ENCODE assay signal across 8 cellular contexts in genomic region chr12:78470354-78471195, GRCh38.
A peak's percentile ranks its signal among the peaks of the same experiment; 100 is the strongest.
DNase-seq lines count a peak whose midpoint lies in the region; ATAC-seq and TF ChIP-seq lines count a peak whose summit lies in the region.

No MANE protein-coding gene starts in this region.

- H3K79me2 ChIP-seq in DOHH2 (ENCODE audit: control insufficient read depth, low read length): no peaks in the 10 kb centered on the region

- no peaks in the 10 kb centered on the region for H3K9me3 Mint-ChIP-seq in progenitor cell of endocrine pancreas (ENCODE audit: low read depth)
- H3K9me3 Mint-ChIP-seq in activated naive CD4-positive, alpha-beta T cell treated with anti-CD3 and anti-CD28 coated beads, Interleukin-2, amount 50 U/mL, for 72 hours: peaks cover 8 to 11% of the 10 kb centered on the region in 2 donors

- no peaks in the 10 kb centered on the region for H3K9me2 ChIP-seq in DOHH2 (replicated peaks; ENCODE audit: control insufficient read depth, low read length)

- no peaks in the 10 kb centered on the region for H4K20me1 ChIP-seq in DOHH2 (ENCODE audit: control insufficient read depth, insufficient read depth, low read depth, low read length)

- TF ChIP-seq POLR2A in esophagus squamous epithelium (IDR thresholded peaks at IDR 0.05): no peak

- H3K36me3 Mint-ChIP-seq in progenitor cell of endocrine pancreas (ENCODE audit: insufficient read depth): no peaks in the 10 kb centered on the region
- H3K36me3 Mint-ChIP-seq in activated naive CD4-positive, alpha-beta T cell treated with anti-CD3 and anti-CD28 coated beads, Interleukin-2, amount 50 U/mL, for 72 hours: no peaks in the 10 kb centered on the region

- H3K36me3 ChIP-seq in DOHH2 (ENCODE audit: control insufficient read depth, low read length): no peaks in the 10 kb centered on the region
- no peaks in the 10 kb centered on the region for H3K36me3 ChIP-seq in esophagus squamous epithelium

- peak; percentile 55 for TF ChIP-seq CTCF in DOHH2 (IDR thresholded peaks at IDR 0.05; ENCODE audit: low read depth, low read length, poor library complexity, severe bottlenecking)
- TF ChIP-seq CTCF in dorsolateral prefrontal cortex (IDR thresholded peaks at IDR 0.05 in 54 of 56, conservative IDR thresholded peaks at IDR 0.05 in 2 of 56; ENCODE audit: low read depth in 1 of 56, partially characterized antibody in 56 of 56): peak in 55 of 56 donors; percentile 15 to 62 (median 42)
- peak; percentile 70 for TF ChIP-seq CTCF in progenitor cell of endocrine pancreas (IDR thresholded peaks at IDR 0.05; ENCODE audit: unreplicated experiment)
- no peak for TF ChIP-seq CTCF in esophagus squamous epithelium (IDR thresholded peaks at IDR 0.05)

- no peak overlapping the region for H3K27ac Mint-ChIP-seq in progenitor cell of endocrine pancreas
- no peak overlapping the region for H3K27ac Mint-ChIP-seq in activated naive CD4-positive, alpha-beta T cell treated with anti-CD3 and anti-CD28 coated beads, Interleukin-2, amount 50 U/mL, for 72 hours

- DNase-seq in NCI-H526 treated with DMSO at 0.1 percent for 48 hours (lab: John Stamatoyannopoulos, UW) (peak; percentile 11), dorsolateral prefrontal cortex (peak in 5 of 10 donors; percentile 12 to 58 (median 38)), progenitor cell of endocrine pancreas (ENCODE audit: low spot score, unreplicated experiment) (no peak), esophagus squamous epithelium (lab: John Stamatoyannopoulos, UW) (no peak)
- DNase-seq in activated naive CD4-positive, alpha-beta T cell treated with anti-CD3 and anti-CD28 coated beads, Interleukin-2, amount 50 U/mL, for 72 hours (ENCODE audit: low spot score in 2 of 2): no peak

- H3K4me3 ChIP-seq in DOHH2 (ENCODE audit: low read length): no peak overlapping the region
- no peak overlapping the region for H3K4me3 ChIP-seq in dorsolateral prefrontal cortex
- H3K4me3 ChIP-seq in esophagus squamous epithelium: no peak overlapping the region

- no peak overlapping the region for H3K4me3 Mint-ChIP-seq in progenitor cell of endocrine pancreas (ENCODE audit: low read depth)

- H3F3A ChIP-seq in DOHH2 (ENCODE audit: control insufficient read depth, insufficient read depth): no peaks in the 10 kb centered on the region

- H3K27ac ChIP-seq in DOHH2 (ENCODE audit: low read depth, low read length): no peak overlapping the region
- H3K27ac ChIP-seq in dorsolateral prefrontal cortex: no peak overlapping the region
- no peak overlapping the region for H3K27ac ChIP-seq in esophagus squamous epithelium

- intact Hi-C loops in dorsolateral prefrontal cortex (cut with DNase I): no loop called here
- intact Hi-C loops in esophagus squamous epithelium (cut with DNase I): no loop called here

- ATAC-seq in HG02870 (IDR thresholded peaks at IDR 0.05; ENCODE audit: unreplicated experiment): peak; percentile 54
- no peak for ATAC-seq in HG03521 (IDR thresholded peaks at IDR 0.05; ENCODE audit: unreplicated experiment)
- no peak for ATAC-seq in activated naive CD4-positive, alpha-beta T cell treated with anti-CD3 and anti-CD28 coated beads, Interleukin-2, amount 50 U/mL, for 72 hours

- 87 to 88% methylated on average over 3 of the region's 3 CpGs for WGBS in esophagus squamous epithelium, 2 donors

- H3K4me1 Mint-ChIP-seq in progenitor cell of endocrine pancreas (ENCODE audit: low read depth): no peaks in the 10 kb centered on the region

- no peaks in the 10 kb centered on the region for H3K27me3 Mint-ChIP-seq in progenitor cell of endocrine pancreas

- no peaks in the 10 kb centered on the region for H3K9me3 ChIP-seq in DOHH2 (ENCODE audit: control insufficient read depth, insufficient read depth, low read length)
- H3K9me3 ChIP-seq in esophagus squamous epithelium: no peaks in the 10 kb centered on the region

- H3K27me3 ChIP-seq in DOHH2 (ENCODE audit: control insufficient read depth, low read length): no peaks in the 10 kb centered on the region
- H3K27me3 ChIP-seq in dorsolateral prefrontal cortex: no peaks in the 10 kb centered on the region
- no peaks in the 10 kb centered on the region for H3K27me3 ChIP-seq in esophagus squamous epithelium

- no peak overlapping the region for H3K4me2 ChIP-seq in DOHH2 (ENCODE audit: low read length)

- H3K4me1 ChIP-seq in DOHH2 (ENCODE audit: control insufficient read depth, low read length) (no peaks in the 10 kb centered on the region), esophagus squamous epithelium (no peaks in the 10 kb centered on the region)

Comparison
In these comparisons a context has a peak if more than half of its experiments do, and no peak if none do; other contexts are left out.
1. CTCF ChIP-seq: peak in DOHH2 (single experiment), dorsolateral prefrontal cortex (55 of 56) and progenitor cell of endocrine pancreas (single experiment); none in esophagus squamous epithelium (0 of 6).